ENCODE assay signal across 19 cellular contexts in the genomic region with DNA sequence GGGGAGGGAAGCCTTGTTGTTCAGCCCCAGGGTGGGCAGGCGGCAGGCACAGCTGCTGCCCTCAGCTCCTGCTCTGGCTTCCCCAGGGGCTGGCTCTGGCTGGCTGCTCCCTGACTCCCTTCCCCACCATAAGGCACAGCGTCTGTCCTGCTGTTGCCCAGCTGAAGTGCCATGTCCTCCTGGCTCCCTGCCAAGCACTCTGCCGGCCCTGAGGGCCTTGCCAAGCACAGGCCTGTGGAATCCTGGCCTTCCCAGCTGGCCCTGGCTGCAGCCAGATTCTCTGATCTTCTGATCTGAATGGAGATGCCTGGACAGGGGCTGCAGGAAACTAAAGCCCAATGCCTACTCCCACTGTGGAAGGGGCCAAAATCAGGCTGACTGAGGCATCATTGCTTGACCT. TPM values are rescaled to one million over a fixed set of nuclear protein-coding genes. Genes with fewer than 3 reads are reported as not detected.
DNase-seq lines count a peak whose midpoint lies in the region; ATAC-seq, FAIRE-seq and TF ChIP-seq lines count a peak whose summit lies in the region.
"Had no signal": no experiment of that assay in that cellular context is flagged by ENCODE, and none has a peak within 500 bp of the region (broad histone marks: within the 10 kb centered on the region; RNA-seq: fewer than 3 reads in every experiment).

No MANE protein-coding gene starts in this region.

- ATAC-seq in right lobe of liver: peak; percentile 23 to 69 (median 57)
- no peak for ATAC-seq in HepG2
- no peak for ATAC-seq in lung (ENCODE audit: insufficient read depth, low FRiP score)
- ATAC-seq in CD4-positive, alpha-beta T cell (ENCODE audit: poor library complexity): no peak

- H3K27ac ChIP-seq in right lobe of liver (no peak overlapping the region), HepG2 (ENCODE audit: extremely low read length, insufficient read depth, low read length) (no peak overlapping the region), SK-N-SH (ENCODE audit: low read depth in 2 of 2, low read length in 1 of 2) (peak overlapping the region in 1 of 2 experiments; percentile 72; a peak in 2 of 4 replicates), lung (ENCODE audit: low read depth in 1 of 2, low read length in 1 of 2) (no peak overlapping the region), tibial artery (no peak overlapping the region)
- H3K27ac ChIP-seq in CD4-positive, alpha-beta T cell (ENCODE audit: low read depth, low read length): no peak overlapping the region
- H3K27ac ChIP-seq: neutrophil, PC-9 had no signal

- H4K20me1 ChIP-seq in HepG2 (ENCODE audit: insufficient read depth, low read length): no peaks in the 10 kb centered on the region
- no peaks in the 10 kb centered on the region for H4K20me1 ChIP-seq in SK-N-SH (ENCODE audit: insufficient read depth)

- FAIRE-seq in HepG2 (lab: Jason Lieb, UNC): no peak
- FAIRE-seq: bronchial epithelial cell had no signal

- H3K27me3 Mint-ChIP-seq in CD4-positive, alpha-beta T cell: peaks cover 31% of the 10 kb centered on the region

- no peaks in the 10 kb centered on the region for H3K9me3 ChIP-seq in right lobe of liver
- no peaks in the 10 kb centered on the region for H3K9me3 ChIP-seq in HepG2 (ENCODE audit: low read length)
- no peaks in the 10 kb centered on the region for H3K9me3 ChIP-seq in SK-N-SH
- peaks cover 0 to 7% of the 10 kb centered on the region in 2 donors for H3K9me3 ChIP-seq in lung (ENCODE audit: control insufficient read depth in 2 of 2, insufficient read depth in 1 of 2, low read length in 1 of 2)
- H3K9me3 ChIP-seq in tibial artery: no peaks in the 10 kb centered on the region
- no peaks in the 10 kb centered on the region for H3K9me3 ChIP-seq in CD4-positive, alpha-beta T cell (ENCODE audit: control insufficient read depth, low read length)
- H3K9me3 ChIP-seq: HAP-1, neutrophil had no signal

- peak; percentile 27 to 68 (median 65) for DNase-seq in right lobe of liver
- no peak for DNase-seq in HepG2 (ENCODE audit: low spot score)
- peak; percentile 80 for DNase-seq in SK-N-SH
- peak; percentile 48 for DNase-seq in lung (ENCODE audit: low spot score)
- no peak for DNase-seq in GF-D8 (lab: John Stamatoyannopoulos, UW)
- no peak for DNase-seq in erythroblast (lab: John Stamatoyannopoulos, UW)
- DNase-seq in tibial artery: no peak
- no peak for DNase-seq in CD4-positive, alpha-beta T cell
- DNase-seq: activated CD4-positive, alpha-beta memory T cell treated with anti-CD3 and anti-CD28 coated beads, Interleukin-2, amount 10 ng/mL, durations not matched to agents 7 days and 5 days; activated effector memory CD4-positive, alpha-beta T cell treated with anti-CD3 and anti-CD28 coated beads, Interleukin-2, amount 50 U/mL, for 16 hours; EL; NCI-H1436 had no signal

- no peak for TF ChIP-seq RAD21 in HepG2 (CRISPR knock-in tag; IDR thresholded peaks at IDR 0.05)
- peak; percentile 29 for TF ChIP-seq RAD21 in SK-N-SH (IDR thresholded peaks at IDR 0.05; ENCODE audit: low read length)

- WGBS in right lobe of liver (ENCODE audit: insufficient coverage, low coverage, low lambda C conversion rate, missing lambda C conversion rate): no CpG with 5 or more reads among the region's 3 CpGs
- 18% methylated on average over 1 of the region's 3 CpGs for WGBS in HepG2 (ENCODE audit: low lambda C conversion rate)
- WGBS in SK-N-SH (ENCODE audit: low lambda C conversion rate): no CpG with 5 or more reads among the region's 3 CpGs
- 51 to 67% methylated on average over 3 of the region's 3 CpGs for WGBS in lung, 2 donors

- H3K4me3 ChIP-seq in right lobe of liver (no peak overlapping the region), HepG2 (replicated peaks in 1 of 3; ENCODE audit: insufficient read depth in 1 of 3, low read depth in 2 of 3, low read length in 3 of 3) (no peak overlapping the region), SK-N-SH (ENCODE audit: low read depth in 2 of 2, low read length in 1 of 2) (no peak overlapping the region), lung (no peak overlapping the region), tibial artery (no peak overlapping the region)
- H3K4me3 ChIP-seq: HAP-1, PC-9 had no signal

- H3K4me2 ChIP-seq in HepG2 (ENCODE audit: low read depth, low read length) (no peak overlapping the region), SK-N-SH (no peak overlapping the region)
- H3K4me2 ChIP-seq: PC-9 had no signal

- TF ChIP-seq EP300 in HepG2 (IDR thresholded peaks at IDR 0.05; ENCODE audit: low read depth in 2 of 2, low read length in 2 of 2) (no peak), HepG2 (CRISPR knock-in tag; IDR thresholded peaks at IDR 0.05; ENCODE audit: borderline replicate concordance) (no peak), SK-N-SH (IDR thresholded peaks at IDR 0.05; ENCODE audit: borderline replicate concordance in 1 of 2, low read depth in 1 of 2, low read length in 1 of 2) (peak in 1 of 2 experiments; percentile 72; a peak in 2 of 4 replicates)

- H3K79me2 ChIP-seq in HepG2 (ENCODE audit: insufficient read depth, low read length) (no peaks in the 10 kb centered on the region), SK-N-SH (ENCODE audit: insufficient read depth) (no peaks in the 10 kb centered on the region)

- H3K9ac ChIP-seq in HepG2 (ENCODE audit: insufficient read depth, low read depth, low read length) (no peak overlapping the region), SK-N-SH (no peak overlapping the region)

- no peaks in the 10 kb centered on the region for H3F3A ChIP-seq in SK-N-SH (replicated peaks; ENCODE audit: insufficient read depth)

- CTCF ChIA-PET in HepG2 (lab: Yijun Ruan, JAX; ENCODE audit: low intra/inter-chr PET ratio, low total read pairs) (no interaction called here), SK-N-SH (lab: Yijun Ruan, JAX) (interaction anchor here (0.8 to 4.4 kb wide), 4 partner anchors 15 to 58 kb away, joined by 3 to 27 read pairs (median 5); no protein-coding TSS in a partner anchor)
- CTCF ChIA-PET in CD4-positive, alpha-beta T cell (lab: Charles Lee): no interaction called here

- TF ChIP-seq POLR2A in right lobe of liver (IDR thresholded peaks at IDR 0.05) (no peak), HepG2 (IDR thresholded peaks at IDR 0.05; ENCODE audit: insufficient read depth in 1 of 2, low read depth in 2 of 2, low read length in 2 of 2) (no peak), erythroblast (IDR thresholded peaks at IDR 0.05; ENCODE audit: low read length) (no peak)

- no peaks in the 10 kb centered on the region for H3K9me2 ChIP-seq in SK-N-SH

- H3K4me1 Mint-ChIP-seq in CD4-positive, alpha-beta T cell (ENCODE audit: low read depth): no peaks in the 10 kb centered on the region
- H3K4me1 Mint-ChIP-seq: activated CD4-positive, alpha-beta memory T cell treated with anti-CD3 and anti-CD28 coated beads, Interleukin-2, amount 10 ng/mL, durations not matched to agents 7 days and 5 days had no signal

- TF ChIP-seq CTCF in right lobe of liver (IDR thresholded peaks at IDR 0.05) (no peak), HepG2 (CRISPR knock-in tag; IDR thresholded peaks at IDR 0.05) (no peak), SK-N-SH (IDR thresholded peaks at IDR 0.05) (no peak), lung (IDR thresholded peaks at IDR 0.05; ENCODE audit: control extremely low read depth, extremely low read depth) (no peak), tibial artery (IDR thresholded peaks at IDR 0.05) (no peak)
- TF ChIP-seq CTCF in CD4-positive, alpha-beta T cell (IDR thresholded peaks at IDR 0.05): no peak

- in situ Hi-C loops in HepG2 (cut with HindIII; ENCODE audit: extremely low pct_ligation_motif_present, low pct_unique_long_range_greater_than_20kb): no loop called here

- no peak overlapping the region for H3K27ac Mint-ChIP-seq in CD4-positive, alpha-beta T cell
- H3K27ac Mint-ChIP-seq: activated CD4-positive, alpha-beta memory T cell treated with anti-CD3 and anti-CD28 coated beads, Interleukin-2, amount 10 ng/mL, durations not matched to agents 7 days and 5 days; T-helper 2 cell treated with Interferon-gamma antibody and Interleukin-4, amounts not matched to agents 5 μg/mL and 100 μg/mL, for 36 hours had no signal

- H2AFZ ChIP-seq in HepG2 (ENCODE audit: low read length) (no peak overlapping the region), SK-N-SH (ENCODE audit: low read depth) (no peak overlapping the region)
- H2AFZ ChIP-seq: PC-9 had no signal

- BruUV-seq in HepG2 (replicated peaks; lab: Mats Ljungman, UMichigan): no TSS peak

- H3K36me3 Mint-ChIP-seq in CD4-positive, alpha-beta T cell (ENCODE audit: low read depth): no peaks in the 10 kb centered on the region

- intact Hi-C loops in right lobe of liver (cut with DNase I): no loop called here
- intact Hi-C loops in HepG2 (cut with micrococcal nuclease; ENCODE audit: unreplicated experiment): no loop called here
- intact Hi-C loops in tibial artery (cut with DNase I; ENCODE audit: low total_unique reads): no loop called here
- intact Hi-C loops in CD4-positive, alpha-beta T cell (cut with DNase I, micrococcal nuclease): no loop called here

- no peaks in the 10 kb centered on the region for H3K9me3 Mint-ChIP-seq in CD4-positive, alpha-beta T cell
- H3K9me3 Mint-ChIP-seq: activated CD4-positive, alpha-beta memory T cell treated with anti-CD3 and anti-CD28 coated beads, Interleukin-2, amount 10 ng/mL, durations not matched to agents 7 days and 5 days; T-helper 2 cell treated with Interferon-gamma antibody and Interleukin-4, amounts not matched to agents 5 μg/mL and 100 μg/mL, for 36 hours had no signal

- no peaks in the 10 kb centered on the region for H3K36me3 ChIP-seq in right lobe of liver
- H3K36me3 ChIP-seq in HepG2 (replicated peaks in 1 of 2; ENCODE audit: control insufficient read depth in 1 of 2, insufficient read depth in 2 of 2, low read length in 2 of 2): no peaks in the 10 kb centered on the region
- no peaks in the 10 kb centered on the region for H3K36me3 ChIP-seq in SK-N-SH (replicated peaks in 1 of 2; ENCODE audit: control insufficient read depth in 1 of 2, insufficient read depth in 2 of 2, low read length in 1 of 2)
- no peaks in the 10 kb centered on the region for H3K36me3 ChIP-seq in lung (ENCODE audit: control insufficient read depth in 2 of 2, insufficient read depth in 2 of 2, low read length in 2 of 2)
- H3K36me3 ChIP-seq in tibial artery: no peaks in the 10 kb centered on the region
- H3K36me3 ChIP-seq: HAP-1, neutrophil had no signal

- H3K27me3 ChIP-seq in right lobe of liver (no peaks in the 10 kb centered on the region), HepG2 (ENCODE audit: control insufficient read depth in 1 of 2, insufficient read depth in 2 of 2, low read length in 2 of 2) (peaks cover 0 to 1% of the 10 kb centered on the region in 2 experiments; a peak in 1 of 5 replicates), SK-N-SH (ENCODE audit: insufficient read depth) (no peaks in the 10 kb centered on the region), lung (ENCODE audit: control insufficient read depth, insufficient read depth) (no peaks in the 10 kb centered on the region), tibial artery (peaks cover 0 to 6% of the 10 kb centered on the region in 2 donors)
- H3K27me3 ChIP-seq in CD4-positive, alpha-beta T cell (ENCODE audit: control insufficient read depth, insufficient read depth, low read length): peaks cover 8% of the 10 kb centered on the region

- POLR2A ChIA-PET in HepG2 (lab: Yijun Ruan, JAX): no interaction called here
- POLR2A ChIA-PET in SK-N-SH (lab: Yijun Ruan, JAX): no interaction called here
- POLR2A ChIA-PET in CD4-positive, alpha-beta T cell (lab: Charles Lee): no interaction called here

- H3K4me3 Mint-ChIP-seq in CD4-positive, alpha-beta T cell: no peak overlapping the region
- H3K4me3 Mint-ChIP-seq: activated CD4-positive, alpha-beta memory T cell treated with anti-CD3 and anti-CD28 coated beads, Interleukin-2, amount 10 ng/mL, durations not matched to agents 7 days and 5 days; T-helper 2 cell treated with Interferon-gamma antibody and Interleukin-4, amounts not matched to agents 5 μg/mL and 100 μg/mL, for 36 hours had no signal

- H3K4me1 ChIP-seq in right lobe of liver (no peaks in the 10 kb centered on the region), HepG2 (ENCODE audit: insufficient read depth, low read length) (no peaks in the 10 kb centered on the region), SK-N-SH (ENCODE audit: control insufficient read depth in 1 of 2, insufficient read depth in 2 of 2, low read depth in 1 of 2, low read length in 1 of 2) (peaks cover 0 to 16% of the 10 kb centered on the region in 2 experiments; a peak in 1 of 4 replicates), lung (ENCODE audit: control insufficient read depth in 2 of 2, insufficient read depth in 2 of 2, low read length in 2 of 2) (no peaks in the 10 kb centered on the region), tibial artery (no peaks in the 10 kb centered on the region)
- H3K4me1 ChIP-seq: HAP-1 had no signal

RNA-seq across cellular contexts. Expression of gene IQCF6, which starts 1.1 kb away (rescaled TPM):
- not detected for total RNA-seq in right lobe of liver
- not detected in 2 replicates for total RNA-seq in HepG2 (2016; rRNA removed; fragmentation: Illumina TruSeq; extraction: Trizol)
- not detected in 2 replicates for total RNA-seq in HepG2 (2016; cell fraction: cytosol; rRNA removed; fragmentation: Illumina TruSeq; extraction: Trizol; ENCODE audit: low read depth)
- not detected in 2 replicates for total RNA-seq in HepG2 (2016; cell fraction: insoluble cytoplasmic fraction; rRNA removed; fragmentation: Illumina TruSeq; extraction: Trizol)
- not detected in 2 replicates for total RNA-seq in HepG2 (2016; cell fraction: membrane; rRNA removed; fragmentation: Illumina TruSeq; extraction: Trizol)
- not detected in 2 replicates for total RNA-seq in HepG2 (2016; cell fraction: nucleus; rRNA removed; fragmentation: Illumina TruSeq; extraction: Trizol)
- polyA plus RNA-seq in HepG2 (2011; rRNA removed): not detected in 2 replicates
- not detected in 2 replicates for polyA plus RNA-seq in HepG2 (2011; cell fraction: cytosol; rRNA removed)
- not detected in 2 replicates for polyA plus RNA-seq in HepG2 (2011; cell fraction: nucleus; rRNA removed)
- polyA plus RNA-seq in HepG2 (2012): not detected in 2 replicates
- polyA plus RNA-seq in HepG2 (2016; cell fraction: cytosol; fragmentation: Illumina TruSeq; extraction: Trizol; ENCODE audit: low read depth): not detected in 2 replicates
- not detected in 2 replicates for polyA plus RNA-seq in HepG2 (2016; cell fraction: insoluble cytoplasmic fraction; fragmentation: Illumina TruSeq; extraction: Trizol; ENCODE audit: low read depth)
- not detected in 2 replicates for polyA plus RNA-seq in HepG2 (2016; cell fraction: membrane; fragmentation: Illumina TruSeq; extraction: Trizol; ENCODE audit: low read depth)
- not detected in 2 replicates for polyA plus RNA-seq in HepG2 (2016; cell fraction: nucleus; fragmentation: Illumina TruSeq; extraction: Trizol; ENCODE audit: insufficient read depth, low read depth)
- not detected in 2 replicates for polyA minus RNA-seq in HepG2 (2011; rRNA and poly(A)+ RNA removed; ENCODE audit: low replicate concordance)
- not detected in 2 replicates for polyA minus RNA-seq in HepG2 (2011; cell fraction: cytosol; rRNA and poly(A)+ RNA removed)
- polyA minus RNA-seq in HepG2 (2011; cell fraction: nucleus; rRNA and poly(A)+ RNA removed): not detected in 2 replicates
- polyA plus RNA-seq in SK-N-SH (2012; rRNA removed): not detected in 2 replicates
- polyA plus RNA-seq in SK-N-SH (2012; cell fraction: cytosol; rRNA removed): not detected in 2 replicates
- not detected in 2 replicates for polyA plus RNA-seq in SK-N-SH (2012; cell fraction: nucleus; rRNA removed)
- not detected for total RNA-seq in lung
- not detected for polyA plus RNA-seq in lung
- not detected for total RNA-seq in CD4-positive, alpha-beta T cell
- total RNA-seq: activated CD4-positive, alpha-beta memory T cell treated with anti-CD3 and anti-CD28 coated beads, Interleukin-2, amount 10 ng/mL, durations not matched to agents 7 days and 5 days; bronchial epithelial cell; glomerular endothelial cell; lower leg skin; PC-9 had no signal

Comparison
In these comparisons a context has a peak if more than half of its experiments do, and no peak if none do; other contexts are left out.
1. ATAC-seq: peak in right lobe of liver (4 of 4); none in HepG2 (single experiment), lung (single experiment) and CD4-positive, alpha-beta T cell (single experiment).
2. DNase-seq: peak in right lobe of liver (3 of 3), SK-N-SH (single experiment) and lung (single experiment); none in HepG2 (single experiment), GF-D8 (single experiment), erythroblast (0 of 2), tibial artery (0 of 2) and CD4-positive, alpha-beta T cell (0 of 10).